In genomic region chr4:101020956-101021355, GRCh38 we compare ENCODE assay signal across 9 cellular contexts.
A peak's percentile ranks its signal among the peaks of the same experiment; 100 is the strongest.
DNase-seq lines count a peak whose midpoint lies in the region; ATAC-seq, FAIRE-seq and TF ChIP-seq lines count a peak whose summit lies in the region.
"Had no signal": no experiment of that assay in that cellular context is flagged by ENCODE, and none has a peak within 500 bp of the region (broad histone marks: within the 10 kb centered on the region; RNA-seq: fewer than 3 reads in every experiment).

No MANE protein-coding gene starts in this region.

- no peak for TF ChIP-seq EP300 in suprapubic skin (IDR thresholded peaks at IDR 0.05)

- DNase-seq in activated gamma-delta T cell treated with Interleukin-2 at 50 U/mL for 16 hours (peak; percentile 6), activated gamma-delta T cell (lab: John Stamatoyannopoulos, UW) (no peak), NB4 (ENCODE audit: low read depth) (peak; percentile 76), dedifferentiated amniotic fluid mesenchymal stem cell (ENCODE audit: extremely low spot score) (peak; percentile 17), small intestine (peak; percentile 42), suprapubic skin (ENCODE audit: low spot score in 2 of 2) (no peak), GOT3 (lab: John Stamatoyannopoulos, UW) (no peak)

- no peak overlapping the region for H3K4me3 ChIP-seq in NB4 (ENCODE audit: low read depth, low read length)
- no peak overlapping the region for H3K4me3 ChIP-seq in small intestine (ENCODE audit: low read depth in 1 of 2, low read length in 2 of 2)
- no peak overlapping the region for H3K4me3 ChIP-seq in suprapubic skin

- H3K27ac ChIP-seq in small intestine (ENCODE audit: low read depth in 1 of 2, low read length in 1 of 2) (peak overlapping the region; percentile 20 to 53), suprapubic skin (no peak overlapping the region)

- WGBS in small intestine, 3 donors = 48 to 67% (median 59%) methylated on average over 4 of the region's 4 CpGs
- WGBS in suprapubic skin = 60% methylated on average over 4 of the region's 4 CpGs

- H3K9me3 ChIP-seq in small intestine (ENCODE audit: control insufficient read depth, low read depth) (no peaks in the 10 kb centered on the region), suprapubic skin (no peaks in the 10 kb centered on the region)

- no peak for FAIRE-seq in small intestine (lab: Jason Lieb, UNC)
- FAIRE-seq: G401.6 had no signal

- H3K36me3 ChIP-seq in small intestine (ENCODE audit: control insufficient read depth in 2 of 2, insufficient read depth in 2 of 2, low read length in 2 of 2) (peaks cover 0 to 2% of the 10 kb centered on the region in 2 donors), suprapubic skin (peaks cover 7% of the 10 kb centered on the region)

- TF ChIP-seq POLR2A in NB4 (IDR thresholded peaks at IDR 0.05; ENCODE audit: extremely low read depth, insufficient read length) (no peak), suprapubic skin (IDR thresholded peaks at IDR 0.05) (no peak)

- H3K27me3 ChIP-seq in small intestine (ENCODE audit: control insufficient read depth in 2 of 2, insufficient read depth in 2 of 2, low read length in 2 of 2) (no peaks in the 10 kb centered on the region), suprapubic skin (no peaks in the 10 kb centered on the region)

- peak; percentile 53 for ATAC-seq in HG02678 (IDR thresholded peaks at IDR 0.05; ENCODE audit: unreplicated experiment)

- peaks cover 0 to 2% of the 10 kb centered on the region in 2 donors for H3K4me1 ChIP-seq in small intestine (ENCODE audit: control insufficient read depth in 2 of 2, insufficient read depth in 1 of 2, low read depth in 1 of 2, low read length in 1 of 2)
- H3K4me1 ChIP-seq in suprapubic skin = peaks cover 23% of the 10 kb centered on the region

- TF ChIP-seq CTCF in NB4 (IDR thresholded peaks at IDR 0.05; ENCODE audit: low read depth, low read length) (no peak), suprapubic skin (IDR thresholded peaks at IDR 0.05) (no peak)

Comparison
In these comparisons a context has a peak if more than half of its experiments do, and no peak if none do; other contexts are left out.
1. DNase-seq: peak in activated gamma-delta T cell treated with Interleukin-2 at 50 U/mL for 16 hours (single experiment), NB4 (single experiment), dedifferentiated amniotic fluid mesenchymal stem cell (single experiment) and small intestine (single experiment); none in activated gamma-delta T cell (single experiment), suprapubic skin (0 of 2) and GOT3 (single experiment).